Comparison of ENCODE assay signal across 24 cellular contexts in the genomic region with DNA sequence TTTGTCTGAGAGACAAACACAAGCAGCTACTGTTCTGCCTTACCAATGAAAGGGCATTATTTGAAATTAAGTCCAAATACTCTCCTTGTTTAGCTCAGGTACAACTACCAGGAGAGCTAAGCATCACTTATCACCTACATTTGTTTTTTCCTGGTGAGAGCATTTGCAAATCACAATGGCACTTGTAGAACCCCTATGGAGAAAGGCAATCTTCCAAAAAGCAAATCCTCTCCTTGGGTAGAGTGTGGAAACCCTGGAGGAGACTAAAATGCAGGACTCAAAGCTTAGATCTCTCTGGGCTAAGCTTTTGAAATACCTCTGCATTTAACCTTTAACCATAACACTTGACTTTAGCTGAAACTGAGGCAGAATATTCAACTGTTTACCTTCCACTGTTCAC.
"Had no signal": no experiment of that assay in that cellular context is flagged by ENCODE, and none has a peak within 500 bp of the region (broad histone marks: within the 10 kb centered on the region; RNA-seq: fewer than 3 reads in every experiment).

No MANE protein-coding gene starts in this region.

- DNase-seq: activated CD4-positive, alpha-beta T cell treated with anti-CD3 and anti-CD28 coated beads for 1 hour; activated CD4-positive, alpha-beta T cell treated with anti-CD3 and anti-CD28 coated beads, Interleukin-2, amount 10 ng/mL, durations not matched to agents 24 days and 14 days; activated CD4-positive, alpha-beta T cell treated with anti-CD3 and anti-CD28 coated beads, Interleukin-2, amount 50 U/mL, for 48 hours; activated effector memory CD4-positive, alpha-beta T cell treated with anti-CD3 and anti-CD28 coated beads, Interleukin-2, amount 50 U/mL, for 16 hours; activated naive CD4-positive, alpha-beta T cell treated with Interleukin-2 at 50 U/mL for 16 hours; activated naive CD8-positive, alpha-beta T cell treated with anti-CD3 and anti-CD28 coated beads, Interleukin-2, amount 50 U/mL, for 24 hours; activated T-cell treated with anti-CD3 and anti-CD28 coated beads, Interleukin-2, amount 50 U/mL, for 4 hours; amygdala; MG63; MV-4-11; NCI-H1092 treated with DMSO at 0.1 percent for 48 hours; NCI-H1436 treated with DMSO at 0.1 percent for 48 hours; NCI-H187; NCI-H2081; NCI-H446; NCI-H524; PC-3; SHP77 had no signal

- H3K27me3 ChIP-seq: MG63 had no signal

- H3K4me3 Mint-ChIP-seq: activated CD4-positive, alpha-beta T cell treated with anti-CD3 and anti-CD28 coated beads, Interleukin-2, amount 10 ng/mL, durations not matched to agents 24 days and 14 days; activated naive CD8-positive, alpha-beta T cell treated with anti-CD3 and anti-CD28 coated beads, Interleukin-2, amount 50 U/mL, for 24 hours; activated T-cell treated with anti-CD3 and anti-CD28 coated beads, Interleukin-2, amount 50 U/mL, for 4 hours; brain; central memory CD8-positive, alpha-beta T cell; T-helper 1 cell treated with Interleukin-12 subunit alpha and Interleukin-12 subunit beta and Interleukin-4 antibody, amounts not matched to agents 30 μg/mL and 1 μg/mL, for 36 hours had no signal

- H3K4me3 ChIP-seq: MG63, SJSA1 had no signal

- H3K27me3 Mint-ChIP-seq: activated naive CD8-positive, alpha-beta T cell treated with anti-CD3 and anti-CD28 coated beads, Interleukin-2, amount 50 U/mL, for 24 hours; central memory CD8-positive, alpha-beta T cell had no signal

- H3K27ac ChIP-seq: SJSA1 had no signal

- H3K27ac Mint-ChIP-seq: activated CD4-positive, alpha-beta T cell treated with anti-CD3 and anti-CD28 coated beads, Interleukin-2, amount 10 ng/mL, durations not matched to agents 24 days and 14 days; activated naive CD4-positive, alpha-beta T cell treated with anti-CD3 and anti-CD28 coated beads, Interleukin-2, amount 50 U/mL, for 72 hours; activated naive CD8-positive, alpha-beta T cell treated with anti-CD3 and anti-CD28 coated beads, Interleukin-2, amount 50 U/mL, for 24 hours; brain; T-helper 1 cell treated with Interleukin-12 subunit alpha and Interleukin-12 subunit beta and Interleukin-4 antibody, amounts not matched to agents 30 μg/mL and 1 μg/mL, for 36 hours had no signal

- H3K9me3 Mint-ChIP-seq: activated CD4-positive, alpha-beta T cell treated with anti-CD3 and anti-CD28 coated beads, Interleukin-2, amount 10 ng/mL, durations not matched to agents 24 days and 14 days; activated naive CD4-positive, alpha-beta T cell treated with anti-CD3 and anti-CD28 coated beads, Interleukin-2, amount 50 U/mL, for 72 hours; activated naive CD8-positive, alpha-beta T cell treated with anti-CD3 and anti-CD28 coated beads, Interleukin-2, amount 50 U/mL, for 24 hours; activated T-cell treated with anti-CD3 and anti-CD28 coated beads, Interleukin-2, amount 50 U/mL, for 4 hours; central memory CD8-positive, alpha-beta T cell; T-helper 1 cell treated with Interleukin-12 subunit alpha and Interleukin-12 subunit beta and Interleukin-4 antibody, amounts not matched to agents 30 μg/mL and 1 μg/mL, for 36 hours had no signal

- H3K4me1 Mint-ChIP-seq: activated naive CD8-positive, alpha-beta T cell treated with anti-CD3 and anti-CD28 coated beads, Interleukin-2, amount 50 U/mL, for 24 hours; brain; central memory CD8-positive, alpha-beta T cell had no signal

- H3K9me3 ChIP-seq: MG63, SJSA1 had no signal

- ATAC-seq: activated naive CD4-positive, alpha-beta T cell treated with anti-CD3 and anti-CD28 coated beads, Interleukin-2, amount 50 U/mL, for 72 hours; activated naive CD8-positive, alpha-beta T cell treated with anti-CD3 and anti-CD28 coated beads, Interleukin-2, amount 50 U/mL, for 24 hours; activated T-cell treated with anti-CD3 and anti-CD28 coated beads, Interleukin-2, amount 50 U/mL, for 4 hours; PC-3; SK-N-SH treated with all-trans-retinoic acid at 6 μM for 48 hours had no signal

- H3K4me1 ChIP-seq: SJSA1 had no signal

- H3K36me3 ChIP-seq: MG63, SJSA1 had no signal

- H3K36me3 Mint-ChIP-seq: activated naive CD4-positive, alpha-beta T cell treated with anti-CD3 and anti-CD28 coated beads, Interleukin-2, amount 50 U/mL, for 72 hours; brain had no signal
